11 cellular contexts compared by ENCODE assay signal in genomic region chr3:111851511-111851954, GRCh38. TPM values are rescaled to one million over a fixed set of nuclear protein-coding genes. Genes with fewer than 3 reads are reported as not detected.
DNase-seq lines count a peak whose midpoint lies in the region; ATAC-seq, FAIRE-seq and TF ChIP-seq lines count a peak whose summit lies in the region.
"Had no signal": no experiment of that assay in that cellular context is flagged by ENCODE, and none has a peak within 500 bp of the region (broad histone marks: within the 10 kb centered on the region; RNA-seq: fewer than 3 reads in every experiment).

No MANE protein-coding gene starts in this region.

- H3K36me3 Mint-ChIP-seq in chondrocyte (ENCODE audit: low read depth) (no peaks in the 10 kb centered on the region), CD14-positive monocyte (no peaks in the 10 kb centered on the region)

- H3K9me3 Mint-ChIP-seq in chondrocyte (ENCODE audit: low read depth) (no peaks in the 10 kb centered on the region), CD14-positive monocyte (no peaks in the 10 kb centered on the region)

- H3K4me1 Mint-ChIP-seq in chondrocyte (ENCODE audit: low read depth) (peaks cover 15% of the 10 kb centered on the region), CD14-positive monocyte (peaks cover 7% of the 10 kb centered on the region)

- H3K4me3 Mint-ChIP-seq in chondrocyte (ENCODE audit: unreplicated experiment) (peak overlapping the region; percentile 42), CD14-positive monocyte (no peak overlapping the region)

- intact Hi-C loops in CD14-positive monocyte (cut with micrococcal nuclease): no loop called here

- peak; percentile 90 for DNase-seq in A172 (ENCODE audit: low spot score)
- peak; percentile 50 for DNase-seq in HTR-8/SVneo (ENCODE audit: insufficient read length, low spot score)
- no peak for DNase-seq in chondrocyte (ENCODE audit: low spot score)
- no peak for DNase-seq in left lobe of liver (ENCODE audit: low spot score)
- no peak for DNase-seq in NCI-H1694 treated with DMSO at 0.1 percent for 48 hours (lab: John Stamatoyannopoulos, UW)
- DNase-seq in GM12891 (ENCODE audit: insufficient read length, low spot score): no peak
- DNase-seq in GM19239 (ENCODE audit: insufficient read length, low spot score): no peak
- no peak for DNase-seq in CD14-positive monocyte (ENCODE audit: low spot score)
- DNase-seq: activated effector memory CD4-positive, alpha-beta T cell treated with Interleukin-2 at 50 U/mL for 16 hours; NCI-H446 treated with DMSO at 0.1 percent for 48 hours; T-helper 9 cell had no signal

- H3K27ac Mint-ChIP-seq in chondrocyte (ENCODE audit: unreplicated experiment) (peak overlapping the region; percentile 90), CD14-positive monocyte (no peak overlapping the region)

- ATAC-seq in left lobe of liver: peak; percentile 23

- H3K27me3 Mint-ChIP-seq in chondrocyte (ENCODE audit: low read depth) (no peaks in the 10 kb centered on the region), CD14-positive monocyte (ENCODE audit: low read depth in 3 of 3) (peaks cover 2 to 11% (median 3%) of the 10 kb centered on the region in 3 donors)

- no peak for TF ChIP-seq POLR2A in GM12891 (IDR thresholded peaks at IDR 0.05; ENCODE audit: low read depth, low read length)

- FAIRE-seq in HTR-8/SVneo (lab: Jason Lieb, UNC): no peak
- no peak for FAIRE-seq in GM12891 (lab: Jason Lieb, UNC)
- no peak for FAIRE-seq in GM19239 (lab: Jason Lieb, UNC)

- TF ChIP-seq CTCF in chondrocyte (IDR thresholded peaks at IDR 0.05) (no peak), CD14-positive monocyte (IDR thresholded peaks at IDR 0.05) (no peak)

TF ChIP-seq in GM12891, 5 proteins besides CTCF, POLR2A, EP300 and RAD21:
- TF ChIP-seq PAX5 (IDR thresholded peaks at IDR 0.05; ENCODE audit: insufficient read depth, low read length, severe bottlenecking) (no peak), TAF1 (IDR thresholded peaks at IDR 0.05; ENCODE audit: low read depth, low read length) (no peak), POLR2AphosphoS5 (IDR thresholded peaks at IDR 0.05; ENCODE audit: low read depth, low read length) (no peak), SPI1 (IDR thresholded peaks at IDR 0.05; ENCODE audit: low read depth, low read length) (no peak), POU2F2 (IDR thresholded peaks at IDR 0.05; ENCODE audit: low read depth, low read length) (no peak)

RNA-seq across cellular contexts. Expression of gene PHLDB2, which starts 7.5 kb away (rescaled TPM):
- 99.5 and 115 TPM in 2 replicates for total RNA-seq in A172 (2014; rRNA removed; shearing (Covaris generic))
- 70.3 to 138 TPM (median 133 TPM) in 3 replicates for total RNA-seq in chondrocyte
- total RNA-seq in left lobe of liver: 34.2 TPM
- not detected for polyA plus RNA-seq in GM12891 (2012; ENCODE audit: low read depth, missing spikeins)
- polyA plus RNA-seq in CD14-positive monocyte: under 1 TPM in 1 of 2 donors, not detected in 1; 0.08 TPM

Comparison
In these comparisons a context has a peak if more than half of its experiments do, and no peak if none do; other contexts are left out.
1. DNase-seq: peak in A172 (single experiment) and HTR-8/SVneo (single experiment); none in chondrocyte (single experiment), left lobe of liver (single experiment), NCI-H1694 treated with DMSO at 0.1 percent for 48 hours (single experiment), GM12891 (single experiment), GM19239 (single experiment) and CD14-positive monocyte (single experiment).